Comparison of ENCODE assay signal across 8 cellular contexts in the genomic region with DNA sequence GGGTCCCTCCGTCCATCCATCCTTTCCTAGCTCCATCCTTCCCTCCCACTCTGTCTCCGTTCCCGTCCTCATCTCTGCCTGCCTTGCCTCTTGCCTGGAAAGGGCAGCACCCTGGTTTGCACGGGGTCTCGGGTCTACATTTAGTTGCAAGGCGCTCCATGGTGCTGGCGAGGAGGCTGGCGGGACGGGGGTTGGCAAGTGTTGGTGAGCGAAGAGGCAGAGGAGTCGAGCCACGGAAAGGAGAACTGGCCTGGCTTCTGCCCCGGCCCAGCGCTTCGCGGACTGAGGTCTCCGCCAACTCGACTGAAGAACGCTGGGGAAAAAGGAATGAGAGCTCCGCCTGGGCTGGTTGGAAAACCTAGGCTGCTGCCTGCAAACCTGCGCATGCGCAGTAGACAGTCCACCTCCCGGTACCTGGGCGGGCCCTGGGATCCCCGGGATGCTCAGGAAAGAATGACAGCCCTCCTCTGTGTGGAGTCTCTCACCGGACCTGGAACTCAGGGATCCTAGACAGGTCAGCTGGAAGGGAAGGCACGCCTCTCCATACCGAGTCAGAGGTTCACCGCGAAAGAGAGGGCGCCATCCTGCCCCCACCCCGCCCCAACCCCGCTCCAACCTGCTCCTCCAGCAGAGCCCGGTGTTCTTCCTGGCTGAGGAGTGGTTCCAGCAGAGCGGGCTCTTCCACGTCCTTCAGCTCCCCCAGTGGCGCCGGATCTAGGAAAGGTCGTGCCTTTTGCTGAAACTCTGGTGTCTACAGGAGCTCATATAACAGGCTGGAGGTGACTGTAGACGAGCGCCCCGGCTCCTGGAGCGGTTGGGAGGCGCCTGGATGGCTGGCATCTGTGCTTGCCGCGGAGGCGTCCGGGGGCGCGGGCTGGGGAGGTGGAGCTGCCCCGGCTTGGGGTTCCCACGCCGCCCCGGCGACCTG. TPM values are rescaled to one million over a fixed set of nuclear protein-coding genes. Genes with fewer than 3 reads are reported as not detected.
A peak's percentile ranks its signal among the peaks of the same experiment; 100 is the strongest.
DNase-seq lines count a peak whose midpoint lies in the region; ATAC-seq and TF ChIP-seq lines count a peak whose summit lies in the region.

No MANE protein-coding gene starts in this region.

- DNase-seq in EL (peak; percentile 53), WERI-Rb-1 (peak; percentile 66), neuronal stem cell (ENCODE audit: low spot score) (no peak), nucleus accumbens (lab: John Stamatoyannopoulos, UW) (no peak), brain microvascular endothelial cell (no peak), GOT3 (lab: John Stamatoyannopoulos, UW) (no peak)

- H3K4me3 ChIP-seq in WERI-Rb-1 (ENCODE audit: low read depth, low read length) (no peak overlapping the region), neuronal stem cell (ENCODE audit: low read length in 2 of 2) (peak overlapping the region; percentile 3 to 27), brain microvascular endothelial cell (ENCODE audit: low read depth, low read length) (no peak overlapping the region)

- H2AFZ ChIP-seq in neuronal stem cell (ENCODE audit: low read length): peak overlapping the region; percentile 86

- H2BK12ac ChIP-seq in neuronal stem cell (ENCODE audit: low read length): no peak overlapping the region

- no peak overlapping the region for H2BK15ac ChIP-seq in neuronal stem cell (ENCODE audit: low read length)

- peaks cover 54% of the 10 kb centered on the region for H3K27me3 ChIP-seq in WERI-Rb-1 (ENCODE audit: insufficient read depth, low read depth, severe bottlenecking)
- peaks cover 44 to 61% (median 61%) of the 10 kb centered on the region in 3 experiments for H3K27me3 ChIP-seq in neuronal stem cell (ENCODE audit: control insufficient read depth in 3 of 3, insufficient read depth in 3 of 3, low read depth in 1 of 3, low read length in 3 of 3)
- peaks cover 35% of the 10 kb centered on the region for H3K27me3 ChIP-seq in brain microvascular endothelial cell (replicated peaks)

- peaks cover 43% of the 10 kb centered on the region for H3K9me3 ChIP-seq in WERI-Rb-1 (ENCODE audit: severe bottlenecking)
- peaks cover 9% of the 10 kb centered on the region in 2 donors for H3K9me3 ChIP-seq in neuronal stem cell (replicated peaks in 1 of 2; ENCODE audit: control insufficient read depth in 2 of 2, insufficient read depth in 1 of 2, low read depth in 1 of 2, low read length in 2 of 2)

- in situ Hi-C loops in brain microvascular endothelial cell (cut with HindIII; ENCODE audit: low pct_ligation_motif_present, low sequenced_read_pairs): no loop called here

- ATAC-seq in esophagus mucosa (peak; percentile 66), GM19035 (IDR thresholded peaks at IDR 0.05; ENCODE audit: unreplicated experiment) (no peak)

- H4K8ac ChIP-seq in neuronal stem cell (ENCODE audit: low read depth, low read length): no peak overlapping the region

- H3K18ac ChIP-seq in neuronal stem cell (ENCODE audit: low read length): peak overlapping the region; percentile 83

- no peaks in the 10 kb centered on the region for H3K36me3 ChIP-seq in WERI-Rb-1
- no peaks in the 10 kb centered on the region for H3K36me3 ChIP-seq in neuronal stem cell (replicated peaks in 1 of 2; ENCODE audit: control insufficient read depth in 2 of 2, insufficient read depth in 2 of 2, low read length in 2 of 2)
- no peaks in the 10 kb centered on the region for H3K36me3 ChIP-seq in brain microvascular endothelial cell (replicated peaks)

- peaks cover 0 to 4% of the 10 kb centered on the region in 2 donors for H3K4me1 ChIP-seq in neuronal stem cell (ENCODE audit: control insufficient read depth in 2 of 2, insufficient read depth in 1 of 2, low read depth in 1 of 2, low read length in 2 of 2)

- WGBS in neuronal stem cell (ENCODE audit: extremely low coverage in 2 of 2, insufficient read length in 2 of 2, insufficient replicate concordance in 1 of 2), 2 donors: no CpG with 5 or more reads among the region's 55 CpGs

- H2AK5ac ChIP-seq in neuronal stem cell (ENCODE audit: low read depth, low read length): no peak overlapping the region

- peak overlapping the region; percentile 47 for H2BK120ac ChIP-seq in neuronal stem cell (ENCODE audit: low read depth, low read length)

- peak overlapping the region; percentile 13 for H2BK5ac ChIP-seq in neuronal stem cell (ENCODE audit: low read length)

- H3K4me2 ChIP-seq in neuronal stem cell (ENCODE audit: insufficient read depth, low read length, poor library complexity, severe bottlenecking): peak overlapping the region; percentile 54

- peak overlapping the region; percentile 6 for H3K14ac ChIP-seq in neuronal stem cell (ENCODE audit: low read length)

- no peak overlapping the region for H3K4ac ChIP-seq in neuronal stem cell (ENCODE audit: low read length)

- TF ChIP-seq CTCF in WERI-Rb-1 (IDR thresholded peaks at IDR 0.05; ENCODE audit: low read depth, low read length): no peak
- TF ChIP-seq CTCF in brain microvascular endothelial cell (IDR thresholded peaks at IDR 0.05; ENCODE audit: low read depth, low read length, missing control alignments): no peak

- no peak overlapping the region for H3K27ac ChIP-seq in WERI-Rb-1
- H3K27ac ChIP-seq in neuronal stem cell (replicated peaks; ENCODE audit: low read length): no peak overlapping the region
- H3K27ac ChIP-seq in brain microvascular endothelial cell: no peak overlapping the region

- peak overlapping the region; percentile 82 for H3K9ac ChIP-seq in neuronal stem cell (ENCODE audit: low read depth, low read length, poor library complexity)

- H4K91ac ChIP-seq in neuronal stem cell (ENCODE audit: low read depth, low read length, poor library complexity): no peak overlapping the region

- no peak overlapping the region for H3K23ac ChIP-seq in neuronal stem cell (ENCODE audit: low read depth, low read length, poor library complexity)

- H3K79me1 ChIP-seq in neuronal stem cell (ENCODE audit: low read depth, low read length): no peaks in the 10 kb centered on the region

RNA-seq across cellular contexts. Expression of gene FRG2, which starts 6.0 kb away (rescaled TPM):
- not detected for total RNA-seq in esophagus mucosa
- polyA plus RNA-seq in neuronal stem cell (2013, experiment 1 of 2): not detected
- not detected for polyA plus RNA-seq in neuronal stem cell (2013, experiment 2 of 2)

RNA-seq across cellular contexts. Expression of gene DBET, which starts 43.2 kb away (rescaled TPM):
- total RNA-seq in esophagus mucosa: not detected
- polyA plus RNA-seq in neuronal stem cell (2013, experiment 1 of 2): not detected
- polyA plus RNA-seq in neuronal stem cell (2013, experiment 2 of 2): not detected

Comparison
In these comparisons a context has a peak if more than half of its experiments do, and no peak if none do; other contexts are left out.
1. DNase-seq: peak in EL (single experiment) and WERI-Rb-1 (single experiment); none in neuronal stem cell (single experiment), nucleus accumbens (0 of 56), brain microvascular endothelial cell (single experiment) and GOT3 (single experiment).
2. H3K4me3 ChIP-seq: peak in neuronal stem cell (2 of 2); none in WERI-Rb-1 (single experiment) and brain microvascular endothelial cell (single experiment).